ENCODE assay signal across 10 cellular contexts in genomic region chr11:79100093-79100704, GRCh38.
DNase-seq lines count a peak whose midpoint lies in the region; ATAC-seq and TF ChIP-seq lines count a peak whose summit lies in the region.
"Had no signal": no experiment of that assay in that cellular context is flagged by ENCODE, and none has a peak within 500 bp of the region (broad histone marks: within the 10 kb centered on the region; RNA-seq: fewer than 3 reads in every experiment).

No MANE protein-coding gene starts in this region.

- peaks cover 8% of the 10 kb centered on the region for H3K27me3 Mint-ChIP-seq in activated T-helper 2 cell treated with anti-CD3 and anti-CD28 coated beads, Interferon-gamma antibody, Interleukin-2, Interleukin-4, amounts not matched to agents 10 μg/mL and 5 μg/mL and 100 μg/mL, durations not matched to agents 14 hours and 24 hours and 36 hours (ENCODE audit: low read depth)

- intact Hi-C loops in activated T-helper 2 cell treated with anti-CD3 and anti-CD28 coated beads, Interferon-gamma antibody, Interleukin-2, Interleukin-4, amounts not matched to agents 10 μg/mL and 5 μg/mL and 100 μg/mL, durations not matched to agents 14 hours and 24 hours and 36 hours (cut with micrococcal nuclease), result loop anchor here (1.0 kb wide), 1 partner anchor 455 kb away; no protein-coding TSS in a partner anchor

- no peaks in the 10 kb centered on the region for H3K36me3 ChIP-seq in right atrium auricular region
- H3K36me3 ChIP-seq: neutrophil had no signal

- H3K36me3 Mint-ChIP-seq in activated T-helper 2 cell treated with anti-CD3 and anti-CD28 coated beads, Interferon-gamma antibody, Interleukin-2, Interleukin-4, amounts not matched to agents 10 μg/mL and 5 μg/mL and 100 μg/mL, durations not matched to agents 14 hours and 24 hours and 36 hours (ENCODE audit: low read depth), result no peaks in the 10 kb centered on the region

- no peaks in the 10 kb centered on the region for H3K27me3 ChIP-seq in right atrium auricular region

- no peak overlapping the region for H3K4me3 ChIP-seq in AG10803 (ENCODE audit: low read length)
- no peak overlapping the region for H3K4me3 ChIP-seq in GM12864 (ENCODE audit: low read depth, low read length)
- no peak overlapping the region for H3K4me3 ChIP-seq in NB4 (ENCODE audit: low read depth, low read length)
- no peak overlapping the region for H3K4me3 ChIP-seq in right atrium auricular region
- H3K4me3 ChIP-seq: SK-N-MC had no signal

- DNase-seq in AG10803 (ENCODE audit: low read depth) (peak; percentile 55), GM12864 (ENCODE audit: low read depth) (peak; percentile 15), NB4 (ENCODE audit: low read depth) (peak; percentile 63), right atrium auricular region (ENCODE audit: low spot score) (no peak), mesenteric fat pad (ENCODE audit: low spot score) (no peak)
- peak; percentile 13 for DNase-seq in activated T-helper 2 cell treated with anti-CD3 and anti-CD28 coated beads, Interferon-gamma antibody, Interleukin-2, Interleukin-4, amounts not matched to agents 10 μg/mL and 5 μg/mL and 100 μg/mL, durations not matched to agents 14 hours and 24 hours and 36 hours (ENCODE audit: low spot score)
- peak; percentile 3 to 11 for DNase-seq in stimulated activated CD4-positive, alpha-beta T cell treated with anti-CD3 and anti-CD28 coated beads, Interleukin-4, amount 100 ng/mL, for 48 hours (ENCODE audit: low read depth in 2 of 2)

- TF ChIP-seq POLR2A in NB4 (IDR thresholded peaks at IDR 0.05; ENCODE audit: extremely low read depth, insufficient read length), result no peak

- peak; percentile 90 for TF ChIP-seq CTCF in AG10803 (conservative IDR thresholded peaks at IDR 0.05; ENCODE audit: low read length)
- TF ChIP-seq CTCF in GM12864 (IDR thresholded peaks at IDR 0.05; ENCODE audit: low read depth, low read length, missing control alignments), result peak; percentile 77
- TF ChIP-seq CTCF in NB4 (IDR thresholded peaks at IDR 0.05; ENCODE audit: low read depth, low read length), result peak; percentile 71
- TF ChIP-seq CTCF in right atrium auricular region (IDR thresholded peaks at IDR 0.05), result peak; percentile 68 to 79

- no peaks in the 10 kb centered on the region for H3K9me3 ChIP-seq in right atrium auricular region
- H3K9me3 ChIP-seq: neutrophil had no signal

- peak; percentile 82 for ATAC-seq in HG02571 (IDR thresholded peaks at IDR 0.05; ENCODE audit: unreplicated experiment)

- H3K4me3 Mint-ChIP-seq in activated T-helper 2 cell treated with anti-CD3 and anti-CD28 coated beads, Interferon-gamma antibody, Interleukin-2, Interleukin-4, amounts not matched to agents 10 μg/mL and 5 μg/mL and 100 μg/mL, durations not matched to agents 14 hours and 24 hours and 36 hours (ENCODE audit: low read depth), result no peak overlapping the region

- H3K27ac Mint-ChIP-seq in activated T-helper 2 cell treated with anti-CD3 and anti-CD28 coated beads, Interferon-gamma antibody, Interleukin-2, Interleukin-4, amounts not matched to agents 10 μg/mL and 5 μg/mL and 100 μg/mL, durations not matched to agents 14 hours and 24 hours and 36 hours, result no peak overlapping the region

- H3K27ac ChIP-seq in right atrium auricular region, result no peak overlapping the region
- H3K27ac ChIP-seq: neutrophil, SK-N-MC had no signal

- no peaks in the 10 kb centered on the region for H3K4me1 Mint-ChIP-seq in activated T-helper 2 cell treated with anti-CD3 and anti-CD28 coated beads, Interferon-gamma antibody, Interleukin-2, Interleukin-4, amounts not matched to agents 10 μg/mL and 5 μg/mL and 100 μg/mL, durations not matched to agents 14 hours and 24 hours and 36 hours (ENCODE audit: low read depth)

- no peaks in the 10 kb centered on the region for H3K9me3 Mint-ChIP-seq in activated T-helper 2 cell treated with anti-CD3 and anti-CD28 coated beads, Interferon-gamma antibody, Interleukin-2, Interleukin-4, amounts not matched to agents 10 μg/mL and 5 μg/mL and 100 μg/mL, durations not matched to agents 14 hours and 24 hours and 36 hours

- H3K4me1 ChIP-seq in right atrium auricular region, result peaks cover 0 to 8% of the 10 kb centered on the region in 2 donors

Comparison
In these comparisons a context has a peak if more than half of its experiments do, and no peak if none do; other contexts are left out.
1. DNase-seq: peak in AG10803 (single experiment), GM12864 (single experiment), NB4 (single experiment), activated T-helper 2 cell treated with anti-CD3 and anti-CD28 coated beads, Interferon-gamma antibody, Interleukin-2, Interleukin-4, amounts not matched to agents 10 μg/mL and 5 μg/mL and 100 μg/mL, durations not matched to agents 14 hours and 24 hours and 36 hours (single experiment) and stimulated activated CD4-positive, alpha-beta T cell treated with anti-CD3 and anti-CD28 coated beads, Interleukin-4, amount 100 ng/mL, for 48 hours (2 of 2); none in right atrium auricular region (single experiment) and mesenteric fat pad (single experiment).
2. Peak in every context shown above with its lines, with median percentiles within 50 percentile points of each other: CTCF ChIP-seq.